7 cellular contexts compared by ENCODE assay signal in genomic region chr15:88648357-88649214, GRCh38.
DNase-seq lines count a peak whose midpoint lies in the region; ATAC-seq lines count a peak whose summit lies in the region.

No MANE protein-coding gene starts in this region.

- no peak for ATAC-seq in HG02852 (IDR thresholded peaks at IDR 0.05; ENCODE audit: unreplicated experiment)

- no peaks in the 10 kb centered on the region for H3K27me3 ChIP-seq in subcutaneous abdominal adipose tissue (ENCODE audit: control insufficient read depth in 5 of 5, insufficient read depth in 4 of 5, low read length in 5 of 5)

- H3K27ac ChIP-seq in angular gyrus (ENCODE audit: low read depth, low read length) (peak overlapping the region; percentile 99), subcutaneous abdominal adipose tissue (ENCODE audit: low read depth, low read length) (peak overlapping the region; percentile 53)

- no peaks in the 10 kb centered on the region for H3K9me3 ChIP-seq in subcutaneous abdominal adipose tissue (ENCODE audit: control insufficient read depth in 5 of 5, low read length in 5 of 5)

- H3K36me3 ChIP-seq in subcutaneous abdominal adipose tissue (ENCODE audit: control insufficient read depth in 5 of 5, insufficient read depth in 5 of 5, low read length in 5 of 5), result peaks cover 0 to 7% (median 0%) of the 10 kb centered on the region in 5 donors

- peak overlapping the region in 2 of 5 donors; percentile 23 to 73 for H3K9ac ChIP-seq in subcutaneous abdominal adipose tissue (ENCODE audit: low read length in 5 of 5)

- H3K4me1 ChIP-seq in subcutaneous abdominal adipose tissue (ENCODE audit: control insufficient read depth in 5 of 5, insufficient read depth in 5 of 5, low read length in 5 of 5), result peaks cover 0 to 32% (median 10%) of the 10 kb centered on the region in 5 donors

- DNase-seq in NCI-H69 (lab: John Stamatoyannopoulos, UW) (peak; percentile 9), kidney tubule cell (ENCODE audit: low spot score) (peak; percentile 81), retina (no peak), NCI-H345 treated with DMSO at 0.1 percent for 48 hours (lab: John Stamatoyannopoulos, UW; ENCODE audit: unreplicated experiment) (no peak)

- no peak overlapping the region for H3K4me3 ChIP-seq in subcutaneous abdominal adipose tissue (ENCODE audit: low read depth in 1 of 5, low read length in 5 of 5)

Comparison
In these comparisons a context has a peak if more than half of its experiments do, and no peak if none do; other contexts are left out.
1. DNase-seq: peak in NCI-H69 (single experiment) and kidney tubule cell (single experiment); none in retina (single experiment) and NCI-H345 treated with DMSO at 0.1 percent for 48 hours (single experiment).